In the genomic region with DNA sequence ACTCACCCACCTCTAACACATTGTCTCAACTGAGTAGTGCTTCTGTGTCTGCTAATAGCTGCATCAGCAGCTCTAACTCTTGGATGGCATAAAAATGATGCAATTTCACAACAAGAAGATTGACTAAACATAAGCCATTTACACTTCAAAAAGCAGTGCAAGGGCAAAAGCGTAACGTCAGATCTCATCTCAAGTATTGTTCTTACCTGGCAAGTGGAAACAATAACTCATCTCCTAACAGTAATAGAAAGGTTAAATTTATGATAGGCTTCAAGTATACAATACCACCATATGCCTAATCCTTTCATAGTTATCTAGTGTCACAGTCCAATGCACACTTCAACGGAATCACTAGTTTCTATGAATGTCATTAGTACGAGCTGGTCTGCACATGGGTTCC, we compare ENCODE assay signal across 9 cellular contexts. TPM values are rescaled to one million over a fixed set of nuclear protein-coding genes. Genes with fewer than 3 reads are reported as not detected.
A peak's percentile ranks its signal among the peaks of the same experiment; 100 is the strongest.
DNase-seq lines count a peak whose midpoint lies in the region; ATAC-seq and TF ChIP-seq lines count a peak whose summit lies in the region.
"Had no signal": no experiment of that assay in that cellular context is flagged by ENCODE, and none has a peak within 500 bp of the region (broad histone marks: within the 10 kb centered on the region; RNA-seq: fewer than 3 reads in every experiment).

No MANE protein-coding gene starts in this region.

- ATAC-seq in HG02588 (IDR thresholded peaks at IDR 0.05; ENCODE audit: unreplicated experiment), result peak; percentile 52

- H4K20me1 ChIP-seq in neural cell (ENCODE audit: insufficient read depth) (no peaks in the 10 kb centered on the region), smooth muscle cell (ENCODE audit: low read depth) (no peaks in the 10 kb centered on the region)

- 88% methylated on average over 4 of the region's 4 CpGs for WGBS in smooth muscle cell (ENCODE audit: low lambda C conversion rate)

- H3K27me3 ChIP-seq in neural cell (ENCODE audit: insufficient read depth, low read depth, low read length) (no peaks in the 10 kb centered on the region), smooth muscle cell (ENCODE audit: low read depth) (no peaks in the 10 kb centered on the region), ascending aorta (no peaks in the 10 kb centered on the region)

- H3K9me3 ChIP-seq in neural cell (ENCODE audit: low read length), result no peaks in the 10 kb centered on the region
- no peaks in the 10 kb centered on the region for H3K9me3 ChIP-seq in smooth muscle cell (replicated peaks; ENCODE audit: low read depth)
- H3K9me3 ChIP-seq in ascending aorta, result no peaks in the 10 kb centered on the region

- CTCF ChIA-PET in activated CD4-positive, alpha-beta T cell treated with anti-CD3 and anti-CD28 coated beads, Interleukin-2, amount 10 ng/mL, durations not matched to agents 7 days and 5 days (lab: Charles Lee), result interaction anchor here (0.8 to 1.6 kb wide), 3 partner anchors 8 to 28 kb away, joined by 3 to 5 read pairs (median 3); a partner anchor contains a TSS

- TF ChIP-seq CTCF in neural cell (IDR thresholded peaks at IDR 0.05; ENCODE audit: poor library complexity, severe bottlenecking) (no peak), smooth muscle cell (IDR thresholded peaks at IDR 0.05; ENCODE audit: borderline replicate concordance, insufficient read depth, poor library complexity, severe bottlenecking) (no peak), ascending aorta (IDR thresholded peaks at IDR 0.05) (no peak)

- H3K27ac ChIP-seq in neural cell (ENCODE audit: low read length) (peak overlapping the region; percentile 35), smooth muscle cell (ENCODE audit: low read depth) (no peak overlapping the region), ascending aorta (no peak overlapping the region)

- no peaks in the 10 kb centered on the region for H3K9me3 Mint-ChIP-seq in activated CD4-positive, alpha-beta T cell treated with anti-CD3 and anti-CD28 coated beads, Interleukin-2, amount 10 ng/mL, durations not matched to agents 7 days and 5 days

- peak; percentile 36 for TF ChIP-seq EP300 in neural cell (conservative IDR thresholded peaks at IDR 0.05; ENCODE audit: poor library complexity, severe bottlenecking)

- POLR2A ChIA-PET in activated CD4-positive, alpha-beta T cell treated with anti-CD3 and anti-CD28 coated beads, Interleukin-2, amount 10 ng/mL, durations not matched to agents 7 days and 5 days (lab: Charles Lee), result interaction anchor here (2.0 kb wide), 1 partner anchor 14 kb away, joined by 11 read pairs; a partner anchor contains a TSS

- peaks cover 26% of the 10 kb centered on the region for H3K36me3 Mint-ChIP-seq in activated CD4-positive, alpha-beta T cell treated with anti-CD3 and anti-CD28 coated beads, Interleukin-2, amount 10 ng/mL, durations not matched to agents 7 days and 5 days (ENCODE audit: low read depth)

- H3K27ac Mint-ChIP-seq in activated CD4-positive, alpha-beta T cell treated with anti-CD3 and anti-CD28 coated beads, Interleukin-2, amount 10 ng/mL, durations not matched to agents 7 days and 5 days, result peak overlapping the region; percentile 37
- H3K27ac Mint-ChIP-seq: HFFc6 had no signal

- H3K4me2 ChIP-seq in neural cell (ENCODE audit: low read length) (no peak overlapping the region), smooth muscle cell (no peak overlapping the region)

- DNase-seq in activated CD4-positive, alpha-beta T cell treated with anti-CD3 and anti-CD28 coated beads, Interleukin-2, amount 10 ng/mL, durations not matched to agents 7 days and 5 days, result no peak
- no peak for DNase-seq in activated CD4-positive, alpha-beta T cell treated with anti-CD3 and anti-CD28 coated beads, Interleukin-2, amount 50 U/mL, for 4 hours
- DNase-seq in NCI-H146 (lab: John Stamatoyannopoulos, UW) (peak; percentile 33), hippocampal formation (lab: John Stamatoyannopoulos, UW) (no peak), smooth muscle cell (lab: John Stamatoyannopoulos, UW; ENCODE audit: unreplicated experiment) (no peak), ascending aorta (ENCODE audit: low spot score in 2 of 2) (no peak)
- DNase-seq: HFFc6 had no signal

- H3K4me3 ChIP-seq in neural cell (ENCODE audit: low read length) (no peak overlapping the region), smooth muscle cell (no peak overlapping the region), ascending aorta (no peak overlapping the region)

- no peak overlapping the region for H2AFZ ChIP-seq in neural cell (ENCODE audit: low read depth, low read length)
- no peak overlapping the region for H2AFZ ChIP-seq in smooth muscle cell (ENCODE audit: low read depth)

- H3K27me3 Mint-ChIP-seq in activated CD4-positive, alpha-beta T cell treated with anti-CD3 and anti-CD28 coated beads, Interleukin-2, amount 10 ng/mL, durations not matched to agents 7 days and 5 days, result no peaks in the 10 kb centered on the region

- H3K4me1 Mint-ChIP-seq in activated CD4-positive, alpha-beta T cell treated with anti-CD3 and anti-CD28 coated beads, Interleukin-2, amount 10 ng/mL, durations not matched to agents 7 days and 5 days, result peaks cover 66% of the 10 kb centered on the region

- no peaks in the 10 kb centered on the region for H3K36me3 ChIP-seq in neural cell (ENCODE audit: insufficient read depth, low read length)
- H3K36me3 ChIP-seq in smooth muscle cell (ENCODE audit: low read depth), result no peaks in the 10 kb centered on the region
- H3K36me3 ChIP-seq in ascending aorta, result no peaks in the 10 kb centered on the region

- H3K79me2 ChIP-seq in neural cell (replicated peaks; ENCODE audit: insufficient read depth, low read length) (no peaks in the 10 kb centered on the region), smooth muscle cell (ENCODE audit: low read depth) (no peaks in the 10 kb centered on the region)

- no peak overlapping the region for H3K9ac ChIP-seq in neural cell (ENCODE audit: low read length)
- no peak overlapping the region for H3K9ac ChIP-seq in smooth muscle cell (ENCODE audit: low read depth)

- H3F3A ChIP-seq in neural cell (ENCODE audit: insufficient read depth, low read length, poor library complexity, severe bottlenecking) (no peaks in the 10 kb centered on the region), smooth muscle cell (ENCODE audit: low read depth) (no peaks in the 10 kb centered on the region)

- no peaks in the 10 kb centered on the region for H3K9me2 ChIP-seq in neural cell (ENCODE audit: insufficient read depth, low read length)

- TF ChIP-seq RAD21 in neural cell (conservative IDR thresholded peaks at IDR 0.05), result no peak

- H3K4me1 ChIP-seq in smooth muscle cell (ENCODE audit: low read depth) (peaks cover 4% of the 10 kb centered on the region), ascending aorta (peaks cover 0 to 14% of the 10 kb centered on the region in 2 donors)

- no peak overlapping the region for H3K4me3 Mint-ChIP-seq in activated CD4-positive, alpha-beta T cell treated with anti-CD3 and anti-CD28 coated beads, Interleukin-2, amount 10 ng/mL, durations not matched to agents 7 days and 5 days
- H3K4me3 Mint-ChIP-seq: HFFc6 had no signal

- intact Hi-C loops in ascending aorta (cut with DNase I), result no loop called here

TF ChIP-seq in neural cell, 6 proteins besides CTCF, POLR2A, EP300 and RAD21:
- TF ChIP-seq SMC3 (conservative IDR thresholded peaks at IDR 0.05; ENCODE audit: poor library complexity) (no peak), POLR2AphosphoS5 (IDR thresholded peaks at IDR 0.05) (peak; percentile 56)

RNA-seq across cellular contexts. Expression of a gene that starts 14.8 kb away (rescaled TPM):
- 10 to 100 TPM; 11.8 to 13.2 TPM for total RNA-seq in activated CD4-positive, alpha-beta T cell treated with anti-CD3 and anti-CD28 coated beads, Interleukin-2, amount 10 ng/mL, durations not matched to agents 7 days and 5 days
- polyA plus RNA-seq in neural cell (3.5 and 6.2 TPM in 2 replicates), smooth muscle cell (1.2 and 3.1 TPM in 2 replicates)
- 9.8 and 11.2 TPM in 2 replicates for polyA minus RNA-seq in neural cell
- total RNA-seq in smooth muscle cell (1.9 and 2.8 TPM in 2 replicates), ascending aorta (3.7 TPM)
